Comparison of ENCODE assay signal across 1 cellular context in the genomic region with DNA sequence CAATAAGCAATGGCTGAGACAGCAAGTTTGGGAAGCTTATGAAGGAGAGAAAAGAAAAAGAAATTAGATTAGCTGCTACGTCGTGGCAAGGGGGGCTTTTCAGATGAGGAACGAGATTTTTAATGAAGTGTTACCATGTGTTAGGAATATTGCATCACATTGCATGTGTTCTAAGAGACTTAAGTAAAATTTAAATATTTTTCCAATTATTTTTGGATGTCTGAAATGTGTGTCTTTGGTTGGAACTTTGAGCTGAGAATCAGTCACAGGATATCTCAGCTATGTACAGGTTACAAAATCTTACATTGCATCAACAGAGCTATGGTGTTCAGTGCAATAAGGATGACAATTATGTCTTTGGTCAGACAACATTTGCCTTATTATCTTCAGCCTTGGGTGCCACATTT.
TF ChIP-seq lines count a peak whose summit lies in the region.

No MANE protein-coding gene starts in this region.

TF ChIP-seq in HepG2, 621 proteins besides CTCF, POLR2A, EP300 and RAD21:
- TF ChIP-seq, protein P1, sequence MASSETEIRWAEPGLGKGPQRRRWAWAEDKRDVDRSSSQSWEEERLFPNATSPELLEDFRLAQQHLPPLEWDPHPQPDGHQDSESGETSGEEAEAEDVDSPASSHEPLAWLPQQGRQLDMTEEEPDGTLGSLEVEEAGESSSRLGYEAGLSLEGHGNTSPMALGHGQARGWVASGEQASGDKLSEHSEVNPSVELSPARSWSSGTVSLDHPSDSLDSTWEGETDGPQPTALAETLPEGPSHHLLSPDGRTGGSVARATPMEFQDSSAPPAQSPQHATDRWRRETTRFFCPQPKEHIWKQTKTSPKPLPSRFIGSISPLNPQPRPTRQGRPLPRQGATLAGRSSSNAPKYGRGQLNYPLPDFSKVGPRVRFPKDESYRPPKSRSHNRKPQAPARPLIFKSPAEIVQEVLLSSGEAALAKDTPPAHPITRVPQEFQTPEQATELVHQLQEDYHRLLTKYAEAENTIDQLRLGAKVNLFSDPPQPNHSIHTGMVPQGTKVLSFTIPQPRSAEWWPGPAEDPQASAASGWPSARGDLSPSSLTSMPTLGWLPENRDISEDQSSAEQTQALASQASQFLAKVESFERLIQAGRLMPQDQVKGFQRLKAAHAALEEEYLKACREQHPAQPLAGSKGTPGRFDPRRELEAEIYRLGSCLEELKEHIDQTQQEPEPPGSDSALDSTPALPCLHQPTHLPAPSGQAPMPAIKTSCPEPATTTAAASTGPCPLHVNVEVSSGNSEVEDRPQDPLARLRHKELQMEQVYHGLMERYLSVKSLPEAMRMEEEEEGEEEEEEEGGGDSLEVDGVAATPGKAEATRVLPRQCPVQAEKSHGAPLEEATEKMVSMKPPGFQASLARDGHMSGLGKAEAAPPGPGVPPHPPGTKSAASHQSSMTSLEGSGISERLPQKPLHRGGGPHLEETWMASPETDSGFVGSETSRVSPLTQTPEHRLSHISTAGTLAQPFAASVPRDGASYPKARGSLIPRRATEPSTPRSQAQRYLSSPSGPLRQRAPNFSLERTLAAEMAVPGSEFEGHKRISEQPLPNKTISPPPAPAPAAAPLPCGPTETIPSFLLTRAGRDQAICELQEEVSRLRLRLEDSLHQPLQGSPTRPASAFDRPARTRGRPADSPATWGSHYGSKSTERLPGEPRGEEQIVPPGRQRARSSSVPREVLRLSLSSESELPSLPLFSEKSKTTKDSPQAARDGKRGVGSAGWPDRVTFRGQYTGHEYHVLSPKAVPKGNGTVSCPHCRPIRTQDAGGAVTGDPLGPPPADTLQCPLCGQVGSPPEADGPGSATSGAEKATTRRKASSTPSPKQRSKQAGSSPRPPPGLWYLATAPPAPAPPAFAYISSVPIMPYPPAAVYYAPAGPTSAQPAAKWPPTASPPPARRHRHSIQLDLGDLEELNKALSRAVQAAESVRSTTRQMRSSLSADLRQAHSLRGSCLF (CRISPR knock-in tag; IDR thresholded peaks at IDR 0.05; ENCODE audit: borderline replicate concordance) = no peak
- TF ChIP-seq CEBPB (IDR thresholded peaks at IDR 0.05; ENCODE audit: borderline replicate concordance, low read depth, low read length) = 0 out of 2 replicates have a peak, but pooled peaks have one; percentile 25
